13 cellular contexts compared by ENCODE assay signal in genomic region chr19:46828484-46828883, GRCh38. TPM values are rescaled to one million over a fixed set of nuclear protein-coding genes. Genes with fewer than 3 reads are reported as not detected.
A peak's percentile ranks its signal among the peaks of the same experiment; 100 is the strongest.
DNase-seq lines count a peak whose midpoint lies in the region; ATAC-seq and TF ChIP-seq lines count a peak whose summit lies in the region.
"Had no signal": no experiment of that assay in that cellular context is flagged by ENCODE, and none has a peak within 500 bp of the region (broad histone marks: within the 10 kb centered on the region; RNA-seq: fewer than 3 reads in every experiment).

No MANE protein-coding gene starts in this region.

- intact Hi-C loops in CD14-positive monocyte (cut with micrococcal nuclease): loop anchor here in 1 of 2 donors (5.0 kb wide), 1 partner anchor 36 kb away; no protein-coding TSS in a partner anchor

- H3K27me3 Mint-ChIP-seq in activated T-cell treated with anti-CD3 and anti-CD28 coated beads, Interleukin-2, amount 50 U/mL, for 72 hours (ENCODE audit: low read depth): no peaks in the 10 kb centered on the region
- peaks cover 1 to 11% (median 1%) of the 10 kb centered on the region in 3 donors for H3K27me3 Mint-ChIP-seq in CD14-positive monocyte (ENCODE audit: low read depth in 3 of 3)
- H3K27me3 Mint-ChIP-seq: activated naive CD8-positive, alpha-beta T cell treated with anti-CD3 and anti-CD28 coated beads, Interleukin-2, amount 10 ng/mL, durations not matched to agents 7 days and 5 days; stimulated activated memory B cell treated with anti-CD40 and anti-IgM and Interleukin-4, amounts not matched to agents 10 μg/mL and 1 μg/mL and 100 μg/mL, for 72 hours had no signal

- H3K9me3 Mint-ChIP-seq in activated T-cell treated with anti-CD3 and anti-CD28 coated beads, Interleukin-2, amount 50 U/mL, for 72 hours: no peaks in the 10 kb centered on the region
- H3K9me3 Mint-ChIP-seq in CD14-positive monocyte: peaks cover 0 to 9% (median 1%) of the 10 kb centered on the region in 7 donors
- H3K9me3 Mint-ChIP-seq: activated naive CD8-positive, alpha-beta T cell treated with anti-CD3 and anti-CD28 coated beads, Interleukin-2, amount 10 ng/mL, durations not matched to agents 7 days and 5 days; T-helper 1 cell treated with Interleukin-12 subunit alpha and Interleukin-12 subunit beta and Interleukin-4 antibody, amounts not matched to agents 30 μg/mL and 1 μg/mL, for 36 hours had no signal

- no peak overlapping the region for H3K27ac Mint-ChIP-seq in activated T-cell treated with anti-CD3 and anti-CD28 coated beads, Interleukin-2, amount 50 U/mL, for 72 hours
- no peak overlapping the region for H3K27ac Mint-ChIP-seq in CD14-positive monocyte
- H3K27ac Mint-ChIP-seq: activated naive CD8-positive, alpha-beta T cell treated with anti-CD3 and anti-CD28 coated beads, Interleukin-2, amount 10 ng/mL, durations not matched to agents 7 days and 5 days; stimulated activated memory B cell treated with anti-CD40 and anti-IgM and Interleukin-4, amounts not matched to agents 10 μg/mL and 1 μg/mL and 100 μg/mL, for 72 hours; T-helper 1 cell treated with Interleukin-12 subunit alpha and Interleukin-12 subunit beta and Interleukin-4 antibody, amounts not matched to agents 30 μg/mL and 1 μg/mL, for 36 hours had no signal

- peak; percentile 60 for DNase-seq in stimulated activated naive CD4-positive, alpha-beta T cell treated with Interleukin-2 at 50 U/mL for 16 hours (lab: John Stamatoyannopoulos, UW)
- DNase-seq in stimulated activated naive CD4-positive, alpha-beta T cell (lab: John Stamatoyannopoulos, UW): no peak
- DNase-seq in activated T-cell treated with anti-CD3 and anti-CD28 coated beads, Interleukin-2, amount 50 U/mL, for 72 hours: peak; percentile 49 to 63
- peak; percentile 77 for DNase-seq in stimulated activated CD4-positive, alpha-beta T cell treated with anti-CD3 and anti-CD28 coated beads, Interleukin-15, amount 100 ng/mL, for 24 hours
- DNase-seq in activated gamma-delta T cell (lab: John Stamatoyannopoulos, UW) (no peak), CD14-positive monocyte (ENCODE audit: low spot score) (no peak), NK-92 (lab: John Stamatoyannopoulos, UW; ENCODE audit: unreplicated experiment) (no peak), COR-L47 (lab: John Stamatoyannopoulos, UW) (no peak)
- DNase-seq: activated naive CD8-positive, alpha-beta T cell treated with anti-CD3 and anti-CD28 coated beads, Interleukin-2, amount 10 ng/mL, durations not matched to agents 7 days and 5 days; cortex of kidney; NCI-H2107 had no signal

- H3K4me1 Mint-ChIP-seq in activated T-cell treated with anti-CD3 and anti-CD28 coated beads, Interleukin-2, amount 50 U/mL, for 72 hours (ENCODE audit: low read depth): peaks cover 21% of the 10 kb centered on the region
- peaks cover 28% of the 10 kb centered on the region for H3K4me1 Mint-ChIP-seq in CD14-positive monocyte

- TF ChIP-seq CTCF in CD14-positive monocyte (IDR thresholded peaks at IDR 0.05): no peak

- ATAC-seq in activated T-cell treated with anti-CD3 and anti-CD28 coated beads, Interleukin-2, amount 50 U/mL, for 72 hours (replicated peaks in 1 of 2): peak; percentile 73 to 81
- ATAC-seq: stimulated activated memory B cell treated with anti-CD40 and anti-IgM and Interleukin-4, amounts not matched to agents 10 μg/mL and 1 μg/mL and 100 μg/mL, for 72 hours had no signal

- H3K36me3 Mint-ChIP-seq in activated T-cell treated with anti-CD3 and anti-CD28 coated beads, Interleukin-2, amount 50 U/mL, for 72 hours (ENCODE audit: insufficient read depth in 2 of 2): no peaks in the 10 kb centered on the region
- no peaks in the 10 kb centered on the region for H3K36me3 Mint-ChIP-seq in CD14-positive monocyte
- H3K36me3 Mint-ChIP-seq: activated naive CD8-positive, alpha-beta T cell treated with anti-CD3 and anti-CD28 coated beads, Interleukin-2, amount 10 ng/mL, durations not matched to agents 7 days and 5 days; stimulated activated memory B cell treated with anti-CD40 and anti-IgM and Interleukin-4, amounts not matched to agents 10 μg/mL and 1 μg/mL and 100 μg/mL, for 72 hours had no signal

- H3K4me3 Mint-ChIP-seq in activated T-cell treated with anti-CD3 and anti-CD28 coated beads, Interleukin-2, amount 50 U/mL, for 72 hours: no peak overlapping the region
- H3K4me3 Mint-ChIP-seq in CD14-positive monocyte: no peak overlapping the region
- H3K4me3 Mint-ChIP-seq: activated naive CD8-positive, alpha-beta T cell treated with anti-CD3 and anti-CD28 coated beads, Interleukin-2, amount 10 ng/mL, durations not matched to agents 7 days and 5 days; stimulated activated memory B cell treated with anti-CD40 and anti-IgM and Interleukin-4, amounts not matched to agents 10 μg/mL and 1 μg/mL and 100 μg/mL, for 72 hours; T-helper 1 cell treated with Interleukin-12 subunit alpha and Interleukin-12 subunit beta and Interleukin-4 antibody, amounts not matched to agents 30 μg/mL and 1 μg/mL, for 36 hours had no signal

RNA-seq across cellular contexts. Expression of gene AP2S1, which starts 22.2 kb away (rescaled TPM):
- 10 to 100 TPM; 61.7 to 64.3 TPM for total RNA-seq in activated T-cell treated with anti-CD3 and anti-CD28 coated beads, Interleukin-2, amount 50 U/mL, for 72 hours
- 100 to 1,000 TPM; 170 to 194 TPM for polyA plus RNA-seq in CD14-positive monocyte

RNA-seq across cellular contexts. Expression of gene ARHGAP35, which starts 32.3 kb away (rescaled TPM):
- total RNA-seq in activated T-cell treated with anti-CD3 and anti-CD28 coated beads, Interleukin-2, amount 50 U/mL, for 72 hours: 10 to 100 TPM; 22.7 to 30.0 TPM
- 1 to 10 TPM; 1.5 to 2.0 TPM for polyA plus RNA-seq in CD14-positive monocyte

RNA-seq across cellular contexts. Expression of gene SLC1A5, which starts 40.1 kb away (rescaled TPM):
- 100 to 1,000 TPM; 364 to 374 TPM for total RNA-seq in activated T-cell treated with anti-CD3 and anti-CD28 coated beads, Interleukin-2, amount 50 U/mL, for 72 hours
- 10 to 100 TPM; 57.3 to 64.9 TPM for polyA plus RNA-seq in CD14-positive monocyte

Comparison
In these comparisons a context has a peak if more than half of its experiments do, and no peak if none do; other contexts are left out.
1. DNase-seq: peak in stimulated activated naive CD4-positive, alpha-beta T cell treated with Interleukin-2 at 50 U/mL for 16 hours (single experiment), activated T-cell treated with anti-CD3 and anti-CD28 coated beads, Interleukin-2, amount 50 U/mL, for 72 hours (2 of 2) and stimulated activated CD4-positive, alpha-beta T cell treated with anti-CD3 and anti-CD28 coated beads, Interleukin-15, amount 100 ng/mL, for 24 hours (single experiment); none in stimulated activated naive CD4-positive, alpha-beta T cell (0 of 6), activated gamma-delta T cell (single experiment), CD14-positive monocyte (single experiment), NK-92 (single experiment) and COR-L47 (single experiment).